ENCODE assay signal across 1 cellular context in the genomic region with DNA sequence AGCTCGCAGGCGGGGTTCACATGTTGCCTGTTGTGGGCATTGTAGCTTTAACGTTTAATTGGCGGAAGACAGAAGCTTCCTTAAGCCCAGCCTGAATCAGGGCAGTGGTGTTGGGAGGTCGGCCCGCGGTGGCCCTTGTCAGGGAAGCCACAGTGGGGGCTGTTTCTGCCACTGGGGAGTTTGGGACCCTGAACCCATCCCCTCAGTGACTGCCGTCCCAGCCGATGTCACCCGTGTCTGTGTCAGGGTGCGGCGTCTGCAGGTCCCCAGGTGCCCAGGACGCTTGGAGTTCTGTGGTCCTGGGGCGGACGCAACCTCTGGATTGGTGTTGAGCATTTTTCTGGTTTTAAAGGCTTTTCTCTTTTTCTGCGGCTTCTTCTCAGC. TPM values are rescaled to one million over a fixed set of nuclear protein-coding genes. Genes with fewer than 3 reads are reported as not detected.
"Had no signal": no experiment of that assay in that cellular context is flagged by ENCODE, and none has a peak within 500 bp of the region (broad histone marks: within the 10 kb centered on the region; RNA-seq: fewer than 3 reads in every experiment).

No MANE protein-coding gene starts in this region.

RNA-seq across cellular contexts. Expression of a gene that starts 31.0 kb away (rescaled TPM):
- total RNA-seq: vagina had no signal
